Comparison of ENCODE assay signal across 1 cellular context in genomic region chr2:98664323-98664722, GRCh38.
TF ChIP-seq lines count a peak whose summit lies in the region.

No MANE protein-coding gene starts in this region.

TF ChIP-seq in SK-N-SH, 30 proteins besides CTCF, POLR2A, EP300 and RAD21 (continued from another document):
- TF ChIP-seq USF2 (IDR thresholded peaks at IDR 0.05; ENCODE audit: borderline replicate concordance, low read depth, low read length) (no peak), CHD2 (IDR thresholded peaks at IDR 0.05; ENCODE audit: low read length, partially characterized antibody) (no peak), REST (IDR thresholded peaks at IDR 0.05; ENCODE audit: low read depth, low read length) (no peak), TCF12 (IDR thresholded peaks at IDR 0.05) (no peak)
